In the genomic region with DNA sequence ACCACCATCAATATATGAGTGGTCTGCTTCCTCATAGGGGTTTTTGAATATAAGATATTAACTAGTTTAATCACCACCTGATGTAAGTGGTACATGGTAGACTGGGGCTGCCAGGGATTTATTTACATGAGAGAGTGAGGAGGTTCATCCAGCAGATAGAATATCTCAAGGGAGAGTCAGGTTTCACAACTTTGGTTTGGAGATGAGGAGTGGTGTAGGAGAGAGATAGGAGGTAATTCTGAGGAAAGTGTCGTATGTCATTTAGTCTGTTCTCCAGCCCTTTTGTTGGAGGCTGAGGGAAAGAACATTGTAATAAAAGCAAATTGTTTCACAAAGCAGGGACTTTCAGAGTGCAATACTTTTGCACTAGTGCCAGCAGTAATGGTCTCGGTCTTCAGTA, we compare ENCODE assay signal across 32 cellular contexts. TPM values are rescaled to one million over a fixed set of nuclear protein-coding genes. Genes with fewer than 3 reads are reported as not detected.
A peak's percentile ranks its signal among the peaks of the same experiment; 100 is the strongest.
DNase-seq lines count a peak whose midpoint lies in the region; ATAC-seq and TF ChIP-seq lines count a peak whose summit lies in the region.
"Had no signal": no experiment of that assay in that cellular context is flagged by ENCODE, and none has a peak within 500 bp of the region (broad histone marks: within the 10 kb centered on the region; RNA-seq: fewer than 3 reads in every experiment).

No MANE protein-coding gene starts in this region.

- peak overlapping the region; percentile 29 for H3K27ac Mint-ChIP-seq in activated T-helper 2 cell treated with anti-CD3 and anti-CD28 coated beads, Interferon-gamma antibody, Interleukin-2, Interleukin-4, amounts not matched to agents 10 μg/mL and 5 μg/mL and 100 μg/mL, durations not matched to agents 14 hours and 24 hours and 36 hours
- H3K27ac Mint-ChIP-seq: endodermal cell, memory B cell had no signal

- TF ChIP-seq CTCF in HCT116 (IDR thresholded peaks at IDR 0.05 in 2 of 3, conservative IDR thresholded peaks at IDR 0.05 in 1 of 3; ENCODE audit: borderline replicate concordance in 1 of 3, insufficient read depth in 1 of 3, low read depth in 2 of 3, low read length in 2 of 3), result no peak

- H3K4me1 Mint-ChIP-seq in activated T-helper 2 cell treated with anti-CD3 and anti-CD28 coated beads, Interferon-gamma antibody, Interleukin-2, Interleukin-4, amounts not matched to agents 10 μg/mL and 5 μg/mL and 100 μg/mL, durations not matched to agents 14 hours and 24 hours and 36 hours (ENCODE audit: low read depth), result peaks cover 29% of the 10 kb centered on the region

- BruUV-seq in HCT116 (replicated peaks; lab: Mats Ljungman, UMichigan), result no TSS peak

- peak overlapping the region; percentile 66; the same call in 1 of the 2 replicates for H3K4me2 ChIP-seq in HCT116 (ENCODE audit: low read length)
- H3K4me2 ChIP-seq: SK-N-SH had no signal

- RAD21 ChIA-PET in HCT116 (lab: Charles Lee; ENCODE audit: low non-redundant PET in 1 of 2, low total read pairs in 2 of 2, uncharacterized antibody in 2 of 2, unreplicated experiment in 2 of 2), result no interaction called here

- H3K36me3 ChIP-seq in HCT116 (ENCODE audit: control insufficient read depth in 1 of 2, insufficient read depth in 2 of 2, low read length in 2 of 2), result no peaks in the 10 kb centered on the region
- H3K36me3 ChIP-seq: heart right ventricle, neutrophil, sigmoid colon, thoracic aorta had no signal

- POLR2A ChIA-PET in HCT116 (lab: Charles Lee), result no interaction called here

- no peak for TF ChIP-seq POLR2A in HCT116 (IDR thresholded peaks at IDR 0.05; ENCODE audit: borderline replicate concordance, extremely low read depth, insufficient read depth, insufficient read length)

- peaks cover 17% of the 10 kb centered on the region for H3K36me3 Mint-ChIP-seq in activated T-helper 2 cell treated with anti-CD3 and anti-CD28 coated beads, Interferon-gamma antibody, Interleukin-2, Interleukin-4, amounts not matched to agents 10 μg/mL and 5 μg/mL and 100 μg/mL, durations not matched to agents 14 hours and 24 hours and 36 hours (ENCODE audit: low read depth)

- no peaks in the 10 kb centered on the region for H3K9me2 ChIP-seq in HCT116 (ENCODE audit: insufficient read depth)
- H3K9me2 ChIP-seq: SK-N-SH had no signal

- H3K4me1 ChIP-seq in HCT116 (ENCODE audit: control insufficient read depth in 1 of 2, insufficient read depth in 2 of 2, low read length in 2 of 2), result peaks cover 23 to 26% of the 10 kb centered on the region in 2 experiments
- H3K4me1 ChIP-seq: foreskin keratinocyte, psoas muscle, sigmoid colon had no signal

- CTCF ChIA-PET in HCT116 (lab: Charles Lee), result interaction anchor here (1.0 to 3.4 kb wide), 3 partner anchors 14 to 247 kb away, joined by 3 to 15 read pairs (median 4); no protein-coding TSS in a partner anchor

- H3K4me3 ChIP-seq in HCT116 (replicated peaks in 1 of 2; ENCODE audit: low read depth in 1 of 2, low read length in 2 of 2), result no peak overlapping the region
- H3K4me3 ChIP-seq: coronary artery, heart right ventricle, psoas muscle, sigmoid colon, thoracic aorta had no signal

- no peaks in the 10 kb centered on the region for H3K9me3 ChIP-seq in HCT116 (ENCODE audit: control insufficient read depth in 1 of 2, insufficient read depth in 1 of 2, low read depth in 1 of 2, low read length in 2 of 2)
- H3K9me3 ChIP-seq: heart right ventricle, neutrophil, psoas muscle, sigmoid colon, SK-N-SH, thoracic aorta had no signal

- H2AFZ ChIP-seq in HCT116 (ENCODE audit: low read depth, low read length, poor library complexity, severe bottlenecking), result no peak overlapping the region

- H3K9me3 Mint-ChIP-seq in activated T-helper 2 cell treated with anti-CD3 and anti-CD28 coated beads, Interferon-gamma antibody, Interleukin-2, Interleukin-4, amounts not matched to agents 10 μg/mL and 5 μg/mL and 100 μg/mL, durations not matched to agents 14 hours and 24 hours and 36 hours, result no peaks in the 10 kb centered on the region
- H3K9me3 Mint-ChIP-seq: activated CD4-positive, alpha-beta T cell treated with anti-CD3 and anti-CD28 coated beads, Interleukin-2, amount 10 ng/mL, durations not matched to agents 24 days and 14 days; activated T-cell treated with anti-CD3 and anti-CD28 coated beads, Interleukin-2, amount 50 U/mL, for 4 hours; endodermal cell; HFFc6; memory B cell; T-helper 1 cell treated with Interleukin-12 subunit alpha and Interleukin-12 subunit beta and Interleukin-4 antibody, amounts not matched to agents 30 μg/mL and 1 μg/mL, for 36 hours had no signal

- H3K27me3 ChIP-seq in HCT116 (ENCODE audit: insufficient read depth, low read length), result no peaks in the 10 kb centered on the region
- H3K27me3 ChIP-seq: foreskin keratinocyte, heart right ventricle, neutrophil, sigmoid colon had no signal

- peaks cover 34% of the 10 kb centered on the region for H3K79me2 ChIP-seq in HCT116 (ENCODE audit: insufficient read depth, low read length)

- no peak for ATAC-seq in HCT116
- ATAC-seq: heart right ventricle, HepG2 had no signal

- H4K20me1 ChIP-seq in HCT116 (ENCODE audit: insufficient read depth), result no peaks in the 10 kb centered on the region

- no peak for TF ChIP-seq RAD21 in HCT116 (IDR thresholded peaks at IDR 0.05; ENCODE audit: low read depth)

- H3K27me3 Mint-ChIP-seq in activated T-helper 2 cell treated with anti-CD3 and anti-CD28 coated beads, Interferon-gamma antibody, Interleukin-2, Interleukin-4, amounts not matched to agents 10 μg/mL and 5 μg/mL and 100 μg/mL, durations not matched to agents 14 hours and 24 hours and 36 hours (ENCODE audit: low read depth), result no peaks in the 10 kb centered on the region
- H3K27me3 Mint-ChIP-seq: memory B cell had no signal

- no peak overlapping the region for H3K9ac ChIP-seq in HCT116 (ENCODE audit: low read length)
- H3K9ac ChIP-seq: SK-N-SH had no signal

- intact Hi-C loops in HCT116 (cut with micrococcal nuclease), result loop anchor here (5.0 kb wide), 1 partner anchor 807 kb away; no protein-coding TSS in a partner anchor
- intact Hi-C loops in activated T-helper 2 cell treated with anti-CD3 and anti-CD28 coated beads, Interferon-gamma antibody, Interleukin-2, Interleukin-4, amounts not matched to agents 10 μg/mL and 5 μg/mL and 100 μg/mL, durations not matched to agents 14 hours and 24 hours and 36 hours (cut with micrococcal nuclease), result loop anchor here (10.0 kb wide), 1 partner anchor 810 kb away; no protein-coding TSS in a partner anchor

- peak overlapping the region; percentile 58; the same call in 1 of the 2 replicates for H3K27ac ChIP-seq in HCT116 (ENCODE audit: low read depth, low read length)
- H3K27ac ChIP-seq: C4-2B, coronary artery, foreskin keratinocyte, neutrophil, psoas muscle, sigmoid colon, thoracic aorta, VCaP had no signal

- DNase-seq in HCT116 (ENCODE audit: low read depth, low spot score) (no peak), M059J (ENCODE audit: low read depth) (peak; percentile 33), iris pigment epithelial cell (ENCODE audit: low read depth) (peak; percentile 48), cortex of kidney (lab: John Stamatoyannopoulos, UW) (no peak), kidney glomerular epithelial cell (lab: John Stamatoyannopoulos, UW) (no peak), NCI-H187 treated with DMSO at 0.1 percent for 48 hours (lab: John Stamatoyannopoulos, UW) (no peak)
- DNase-seq in activated T-helper 2 cell treated with anti-CD3 and anti-CD28 coated beads, Interferon-gamma antibody, Interleukin-2, Interleukin-4, amounts not matched to agents 10 μg/mL and 5 μg/mL and 100 μg/mL, durations not matched to agents 14 hours and 24 hours and 36 hours (ENCODE audit: low spot score), result no peak
- no peak for DNase-seq in activated CD4-positive, alpha-beta T cell treated with anti-CD3 and anti-CD28 coated beads for 4 hours
- DNase-seq: activated CD4-positive, alpha-beta T cell treated with anti-CD3 and anti-CD28 coated beads, Interleukin-2, amount 10 ng/mL, durations not matched to agents 24 days and 14 days; aorta; DMS79; endodermal cell; GF-D8; heart right ventricle; left cardiac atrium; NCI-H1694; NCI-H446 treated with DMSO at 0.1 percent for 48 hours; psoas muscle; sigmoid colon; SK-N-SH; stimulated activated naive CD4-positive, alpha-beta T cell had no signal

- no peak overlapping the region for H3K4me3 Mint-ChIP-seq in activated T-helper 2 cell treated with anti-CD3 and anti-CD28 coated beads, Interferon-gamma antibody, Interleukin-2, Interleukin-4, amounts not matched to agents 10 μg/mL and 5 μg/mL and 100 μg/mL, durations not matched to agents 14 hours and 24 hours and 36 hours (ENCODE audit: low read depth)
- H3K4me3 Mint-ChIP-seq: activated CD4-positive, alpha-beta T cell treated with anti-CD3 and anti-CD28 coated beads, Interleukin-2, amount 10 ng/mL, durations not matched to agents 24 days and 14 days; endodermal cell; memory B cell had no signal

TF ChIP-seq in HCT116, 20 proteins besides CTCF, POLR2A, EP300 and RAD21 (continues in another document):
- TF ChIP-seq SIN3A (IDR thresholded peaks at IDR 0.05; ENCODE audit: low read depth), result no peak
- TF ChIP-seq YY1 (IDR thresholded peaks at IDR 0.05; ENCODE audit: extremely low read depth, insufficient replicate concordance, low read depth, low read length), result no peak
- no peak for TF ChIP-seq ZNF274 (IDR thresholded peaks at IDR 0.05; ENCODE audit: low read depth, low read length)
- no peak for TF ChIP-seq ELF1 (IDR thresholded peaks at IDR 0.05; ENCODE audit: borderline replicate concordance, low read depth)
- TF ChIP-seq SP1 (IDR thresholded peaks at IDR 0.05; ENCODE audit: low read depth), result no peak
- no peak for TF ChIP-seq MAX (IDR thresholded peaks at IDR 0.05)
- no peak for TF ChIP-seq CBX3 (IDR thresholded peaks at IDR 0.05; ENCODE audit: low read depth)
- TF ChIP-seq ZFX (IDR thresholded peaks at IDR 0.05), result no peak
- no peak for TF ChIP-seq SRF (IDR thresholded peaks at IDR 0.05; ENCODE audit: low read depth)
- TF ChIP-seq ATF3 (IDR thresholded peaks at IDR 0.05), result no peak
- no peak for TF ChIP-seq CEBPB (IDR thresholded peaks at IDR 0.05; ENCODE audit: low read depth)

RNA-seq across cellular contexts. Expression of gene L3MBTL3, which starts 16.8 kb away (rescaled TPM):
- 31.5 TPM for total RNA-seq in HCT116 (2021; ENCODE audit: unreplicated experiment)
- polyA plus RNA-seq in HCT116 (2012), result 11.8 and 14.6 TPM in 2 replicates
- total RNA-seq in M059J (2014; rRNA removed; shearing (Covaris generic)), result 6.5 and 9.4 TPM in 2 replicates
- 7.0 and 8.3 TPM in 2 replicates for total RNA-seq in activated T-helper 2 cell treated with anti-CD3 and anti-CD28 coated beads, Interferon-gamma antibody, Interleukin-2, Interleukin-4, amounts not matched to agents 10 μg/mL and 5 μg/mL and 100 μg/mL, durations not matched to agents 14 hours and 24 hours and 36 hours

Comparison
In these comparisons a context has a peak if more than half of its experiments do, and no peak if none do; other contexts are left out.
1. DNase-seq: peak in M059J (single experiment) and iris pigment epithelial cell (single experiment); none in HCT116 (single experiment), activated T-helper 2 cell treated with anti-CD3 and anti-CD28 coated beads, Interferon-gamma antibody, Interleukin-2, Interleukin-4, amounts not matched to agents 10 μg/mL and 5 μg/mL and 100 μg/mL, durations not matched to agents 14 hours and 24 hours and 36 hours (single experiment), cortex of kidney (single experiment), kidney glomerular epithelial cell (single experiment), activated CD4-positive, alpha-beta T cell treated with anti-CD3 and anti-CD28 coated beads for 4 hours (0 of 2) and NCI-H187 treated with DMSO at 0.1 percent for 48 hours (single experiment).